Comparison of ENCODE assay signal across 10 cellular contexts in the genomic region with DNA sequence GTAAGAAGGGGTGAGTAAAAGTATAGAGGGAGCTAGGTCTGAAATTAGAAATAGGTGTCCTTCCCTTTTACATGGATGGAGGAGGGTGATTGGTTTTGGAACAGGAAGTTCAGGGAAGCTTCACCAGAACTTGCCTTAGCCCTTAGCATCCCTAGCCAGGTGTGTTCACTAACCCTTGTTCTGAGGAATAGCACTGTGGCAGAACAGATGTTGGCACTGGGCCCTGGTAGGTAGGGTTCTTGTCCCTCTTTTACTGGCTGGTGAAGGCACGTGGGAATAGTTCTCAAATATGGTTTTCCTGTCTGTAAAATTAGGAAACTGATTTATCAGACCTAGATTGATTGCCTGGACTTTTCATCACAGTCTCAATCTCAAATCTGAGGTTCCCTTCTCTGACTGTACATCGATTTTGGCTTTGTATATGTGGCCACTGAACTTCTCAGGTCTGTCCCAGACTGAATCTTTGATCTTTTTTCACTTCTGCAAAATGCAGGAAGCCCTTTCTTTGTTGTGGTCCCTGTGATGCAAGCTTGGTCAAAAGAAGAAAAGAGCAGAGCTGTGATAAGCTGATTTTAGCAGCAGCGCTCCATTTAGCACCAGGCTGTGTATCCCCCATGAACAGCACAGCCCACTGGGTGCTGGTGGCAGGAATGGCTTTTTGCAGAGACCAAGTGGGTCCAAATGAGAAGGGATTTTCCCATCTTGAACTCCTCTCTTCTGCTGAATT.
DNase-seq lines count a peak whose midpoint lies in the region; ATAC-seq, FAIRE-seq and TF ChIP-seq lines count a peak whose summit lies in the region.
"Had no signal": no experiment of that assay in that cellular context is flagged by ENCODE, and none has a peak within 500 bp of the region (broad histone marks: within the 10 kb centered on the region; RNA-seq: fewer than 3 reads in every experiment).

No MANE protein-coding gene starts in this region.

- H3K9me3 Mint-ChIP-seq in central memory CD8-positive, alpha-beta T cell = no peaks in the 10 kb centered on the region
- H3K9me3 Mint-ChIP-seq in activated naive CD4-positive, alpha-beta T cell treated with anti-CD3 and anti-CD28 coated beads, Interleukin-2, amount 10 ng/mL, durations not matched to agents 7 days and 5 days = no peaks in the 10 kb centered on the region

- H3K27ac ChIP-seq in thyroid gland = no peak overlapping the region
- H3K27ac ChIP-seq in testis = no peak overlapping the region
- H3K27ac ChIP-seq: parathyroid adenoma had no signal

- intact Hi-C loops in thyroid gland (cut with DNase I) = no loop called here
- intact Hi-C loops in testis (cut with DNase I; ENCODE audit: low total_unique reads) = no loop called here

- 73 to 85% methylated on average over 3 of the region's 3 CpGs for WGBS in thyroid gland, 2 donors
- 79 to 96% methylated on average over 3 of the region's 3 CpGs for WGBS in testis, 2 donors

- no peaks in the 10 kb centered on the region for H3K9me3 ChIP-seq in thyroid gland
- no peaks in the 10 kb centered on the region for H3K9me3 ChIP-seq in testis

- ATAC-seq in GM21447 (IDR thresholded peaks at IDR 0.05; ENCODE audit: unreplicated experiment) (peak; percentile 93), HG03432 (IDR thresholded peaks at IDR 0.05; ENCODE audit: unreplicated experiment) (peak; percentile 91)
- peak; percentile 49 for ATAC-seq in central memory CD8-positive, alpha-beta T cell (replicated peaks; ENCODE audit: extremely low read depth, poor library complexity, severe bottlenecking)

- peaks cover 9% of the 10 kb centered on the region for H3K27me3 Mint-ChIP-seq in central memory CD8-positive, alpha-beta T cell
- no peaks in the 10 kb centered on the region for H3K27me3 Mint-ChIP-seq in activated naive CD4-positive, alpha-beta T cell treated with anti-CD3 and anti-CD28 coated beads, Interleukin-2, amount 10 ng/mL, durations not matched to agents 7 days and 5 days

- DNase-seq in GM18507 (ENCODE audit: extremely low spot score, insufficient read length, low read depth) (peak; percentile 43), NCI-H1694 (lab: John Stamatoyannopoulos, UW) (no peak), thyroid gland (no peak), testis (no peak)
- no peak for DNase-seq in central memory CD8-positive, alpha-beta T cell (ENCODE audit: low spot score in 2 of 2)
- DNase-seq in activated naive CD4-positive, alpha-beta T cell treated with anti-CD3 and anti-CD28 coated beads, Interleukin-2, amount 10 ng/mL, durations not matched to agents 7 days and 5 days = no peak
- DNase-seq: activated T-cell treated with anti-CD3 and anti-CD28 coated beads, Interleukin-2, amount 50 U/mL, for 4 hours had no signal

- CTCF ChIA-PET in activated naive CD4-positive, alpha-beta T cell treated with anti-CD3 and anti-CD28 coated beads, Interleukin-2, amount 10 ng/mL, durations not matched to agents 7 days and 5 days (lab: Charles Lee) = no interaction called here

- H3K4me3 ChIP-seq in thyroid gland (replicated peaks in 1 of 3) (no peak overlapping the region), testis (no peak overlapping the region)

- no peak overlapping the region for H3K27ac Mint-ChIP-seq in central memory CD8-positive, alpha-beta T cell (ENCODE audit: low read depth)
- H3K27ac Mint-ChIP-seq in activated naive CD4-positive, alpha-beta T cell treated with anti-CD3 and anti-CD28 coated beads, Interleukin-2, amount 10 ng/mL, durations not matched to agents 7 days and 5 days = no peak overlapping the region

- H3K36me3 Mint-ChIP-seq in central memory CD8-positive, alpha-beta T cell (ENCODE audit: insufficient read depth) = peaks cover 3% of the 10 kb centered on the region
- H3K36me3 Mint-ChIP-seq in activated naive CD4-positive, alpha-beta T cell treated with anti-CD3 and anti-CD28 coated beads, Interleukin-2, amount 10 ng/mL, durations not matched to agents 7 days and 5 days = no peaks in the 10 kb centered on the region

- no peak for TF ChIP-seq CTCF in thyroid gland (IDR thresholded peaks at IDR 0.05)
- TF ChIP-seq CTCF in testis (IDR thresholded peaks at IDR 0.05) = no peak

- TF ChIP-seq POLR2A in thyroid gland (IDR thresholded peaks at IDR 0.05) (no peak), testis (IDR thresholded peaks at IDR 0.05) (no peak)

- no peaks in the 10 kb centered on the region for H3K4me1 ChIP-seq in thyroid gland
- H3K4me1 ChIP-seq in testis = no peaks in the 10 kb centered on the region
- H3K4me1 ChIP-seq: parathyroid adenoma had no signal

- H3K36me3 ChIP-seq in thyroid gland (no peaks in the 10 kb centered on the region), testis (ENCODE audit: low read depth, missing control alignments) (no peaks in the 10 kb centered on the region)

- FAIRE-seq in GM18507 (lab: Jason Lieb, UNC) = peak; percentile 99

- H3K27me3 ChIP-seq in thyroid gland (no peaks in the 10 kb centered on the region), testis (no peaks in the 10 kb centered on the region)

- H3K4me1 Mint-ChIP-seq in central memory CD8-positive, alpha-beta T cell = peaks cover 9% of the 10 kb centered on the region
- peaks cover 16% of the 10 kb centered on the region for H3K4me1 Mint-ChIP-seq in activated naive CD4-positive, alpha-beta T cell treated with anti-CD3 and anti-CD28 coated beads, Interleukin-2, amount 10 ng/mL, durations not matched to agents 7 days and 5 days

- H3K4me3 Mint-ChIP-seq in central memory CD8-positive, alpha-beta T cell = no peak overlapping the region
- H3K4me3 Mint-ChIP-seq in activated naive CD4-positive, alpha-beta T cell treated with anti-CD3 and anti-CD28 coated beads, Interleukin-2, amount 10 ng/mL, durations not matched to agents 7 days and 5 days = no peak overlapping the region
- H3K4me3 Mint-ChIP-seq: activated T-cell treated with anti-CD3 and anti-CD28 coated beads, Interleukin-2, amount 50 U/mL, for 4 hours had no signal
